In genomic region chr15:66486887-66487286, GRCh38 we compare ENCODE assay signal across 29 cellular contexts.
"Had no signal": no experiment of that assay in that cellular context is flagged by ENCODE, and none has a peak within 500 bp of the region (broad histone marks: within the 10 kb centered on the region; RNA-seq: fewer than 3 reads in every experiment).

No MANE protein-coding gene starts in this region.

- DNase-seq: activated CD4-positive, alpha-beta T cell treated with anti-CD3 and anti-CD28 coated beads, Interleukin-2, amount 10 ng/mL, durations not matched to agents 24 days and 14 days; activated CD4-positive, alpha-beta T cell treated with anti-CD3 and anti-CD28 coated beads, Interleukin-2, amount 50 U/mL, for 4 hours; activated CD8-positive, alpha-beta memory T cell treated with anti-CD3 and anti-CD28 coated beads, Interleukin-2, amount 50 U/mL, for 4 hours; activated CD8-positive, alpha-beta T cell treated with anti-CD3 and anti-CD28 coated beads for 36 hours; activated effector memory CD4-positive, alpha-beta T cell treated with anti-CD3 and anti-CD28 coated beads, Interleukin-2, amount 50 U/mL, for 16 hours; activated naive CD4-positive, alpha-beta T cell; activated naive CD8-positive, alpha-beta T cell treated with anti-CD3 and anti-CD28 coated beads for 36 hours; activated T-cell treated with anti-CD3 and anti-CD28 coated beads for 4 hours; activated T-cell treated with anti-CD3 and anti-CD28 coated beads, Interleukin-2, amount 50 U/mL, for 72 hours; amniotic stem cell; aorta; brain microvascular endothelial cell; central memory CD4-positive, alpha-beta T cell; Kasumi-1; KG1; MG63; NCI-H1048; NCI-H1436 treated with DMSO at 0.1 percent for 48 hours; NCI-H1694 treated with DMSO at 0.1 percent for 48 hours; NCI-H2029; NCI-H345; NCI-H524 treated with DMSO at 0.1 percent for 48 hours; SHP77 treated with DMSO at 0.1 percent for 48 hours; SK-N-SH had no signal

- H3K27ac ChIP-seq: brain microvascular endothelial cell, SJSA1 had no signal

- H3K9me3 ChIP-seq: MG63, SJSA1, SK-N-SH had no signal

- H3K27me3 Mint-ChIP-seq: activated CD4-positive, alpha-beta T cell treated with anti-CD3 and anti-CD28 coated beads, Interleukin-2, amount 10 ng/mL, durations not matched to agents 24 days and 14 days; activated CD8-positive, alpha-beta T cell treated with anti-CD3 and anti-CD28 coated beads for 36 hours; activated naive CD8-positive, alpha-beta T cell treated with anti-CD3 and anti-CD28 coated beads for 36 hours; activated T-helper 17 cell treated with anti-CD3 and anti-CD28 coated beads, Interleukin-2, amount 50 U/mL, for 72 hours had no signal

- ATAC-seq: activated CD8-positive, alpha-beta T cell treated with anti-CD3 and anti-CD28 coated beads for 36 hours; activated T-cell treated with anti-CD3 and anti-CD28 coated beads, Interleukin-2, amount 50 U/mL, for 72 hours; activated T-helper 17 cell treated with anti-CD3 and anti-CD28 coated beads, Interleukin-2, amount 50 U/mL, for 72 hours; Panc1 had no signal

- H3K4me3 ChIP-seq: MG63, SJSA1 had no signal

- H3K9me3 Mint-ChIP-seq: activated CD4-positive, alpha-beta T cell treated with anti-CD3 and anti-CD28 coated beads, Interleukin-2, amount 10 ng/mL, durations not matched to agents 24 days and 14 days; activated CD8-positive, alpha-beta T cell treated with anti-CD3 and anti-CD28 coated beads for 36 hours; activated naive CD8-positive, alpha-beta T cell treated with anti-CD3 and anti-CD28 coated beads for 36 hours; activated T-cell treated with anti-CD3 and anti-CD28 coated beads, Interleukin-2, amount 50 U/mL, for 72 hours; activated T-helper 17 cell treated with anti-CD3 and anti-CD28 coated beads, Interleukin-2, amount 50 U/mL, for 72 hours; T-helper 1 cell treated with Interleukin-12 subunit alpha and Interleukin-12 subunit beta and Interleukin-4 antibody, amounts not matched to agents 30 μg/mL and 1 μg/mL, for 36 hours; T-helper 2 cell treated with Interferon-gamma antibody and Interleukin-4, amounts not matched to agents 5 μg/mL and 100 μg/mL, for 36 hours had no signal

- H3K27me3 ChIP-seq: brain microvascular endothelial cell, MG63, SJSA1 had no signal

- H3K27ac Mint-ChIP-seq: activated CD8-positive, alpha-beta T cell treated with anti-CD3 and anti-CD28 coated beads for 36 hours; activated naive CD8-positive, alpha-beta T cell treated with anti-CD3 and anti-CD28 coated beads for 36 hours; activated T-cell treated with anti-CD3 and anti-CD28 coated beads, Interleukin-2, amount 50 U/mL, for 72 hours; activated T-helper 17 cell treated with anti-CD3 and anti-CD28 coated beads, Interleukin-2, amount 50 U/mL, for 72 hours; T-helper 1 cell treated with Interleukin-12 subunit alpha and Interleukin-12 subunit beta and Interleukin-4 antibody, amounts not matched to agents 30 μg/mL and 1 μg/mL, for 36 hours; T-helper 2 cell treated with Interferon-gamma antibody and Interleukin-4, amounts not matched to agents 5 μg/mL and 100 μg/mL, for 36 hours had no signal

- H3K4me3 Mint-ChIP-seq: activated CD4-positive, alpha-beta T cell treated with anti-CD3 and anti-CD28 coated beads, Interleukin-2, amount 10 ng/mL, durations not matched to agents 24 days and 14 days; activated CD8-positive, alpha-beta T cell treated with anti-CD3 and anti-CD28 coated beads for 36 hours; activated naive CD8-positive, alpha-beta T cell treated with anti-CD3 and anti-CD28 coated beads for 36 hours; activated T-cell treated with anti-CD3 and anti-CD28 coated beads, Interleukin-2, amount 50 U/mL, for 72 hours; activated T-helper 17 cell treated with anti-CD3 and anti-CD28 coated beads, Interleukin-2, amount 50 U/mL, for 72 hours; T-helper 1 cell treated with Interleukin-12 subunit alpha and Interleukin-12 subunit beta and Interleukin-4 antibody, amounts not matched to agents 30 μg/mL and 1 μg/mL, for 36 hours; T-helper 2 cell treated with Interferon-gamma antibody and Interleukin-4, amounts not matched to agents 5 μg/mL and 100 μg/mL, for 36 hours had no signal

- H3K4me1 ChIP-seq: SJSA1 had no signal
